11 cellular contexts compared by ENCODE assay signal in genomic region chr11:118939948-118940598, GRCh38. TPM values are rescaled to one million over a fixed set of nuclear protein-coding genes. Genes with fewer than 3 reads are reported as not detected.
DNase-seq lines count a peak whose midpoint lies in the region; ATAC-seq, FAIRE-seq and TF ChIP-seq lines count a peak whose summit lies in the region.
"Had no signal": no experiment of that assay in that cellular context is flagged by ENCODE, and none has a peak within 500 bp of the region (broad histone marks: within the 10 kb centered on the region; RNA-seq: fewer than 3 reads in every experiment).

No MANE protein-coding gene starts in this region.

- POLR2A ChIA-PET in Panc1 (lab: Charles Lee), result interaction anchor here (0.6 kb wide), 1 partner anchor 45 kb away, joined by 7 read pairs; no protein-coding TSS in a partner anchor

- no peak for FAIRE-seq in astrocyte (lab: Jason Lieb, UNC)
- FAIRE-seq: GM18507 had no signal

- H3K27ac Mint-ChIP-seq in astrocyte (ENCODE audit: unreplicated experiment), result no peak overlapping the region
- H3K27ac Mint-ChIP-seq in neural crest cell (ENCODE audit: unreplicated experiment), result peak overlapping the region; percentile 57
- peak overlapping the region in 1 of 7 donors; percentile 9 for H3K27ac Mint-ChIP-seq in CD14-positive monocyte

- peak overlapping the region; percentile 26 for H2AFZ ChIP-seq in astrocyte (ENCODE audit: low read depth, low read length)

- H3K4me3 Mint-ChIP-seq in astrocyte (ENCODE audit: unreplicated experiment), result no peak overlapping the region
- H3K4me3 Mint-ChIP-seq in neural crest cell, result no peak overlapping the region
- peak overlapping the region in 1 of 2 donors; percentile 69 for H3K4me3 Mint-ChIP-seq in CD14-positive monocyte

- H3K9me3 Mint-ChIP-seq in astrocyte (ENCODE audit: unreplicated experiment) (no peaks in the 10 kb centered on the region), neural crest cell (no peaks in the 10 kb centered on the region), CD14-positive monocyte (peaks cover 0 to 2% (median 0%) of the 10 kb centered on the region in 7 donors)

- TF ChIP-seq CTCF in Panc1 (IDR thresholded peaks at IDR 0.05) (no peak), astrocyte (IDR thresholded peaks at IDR 0.05; ENCODE audit: insufficient read depth, low read depth, low read length) (no peak), neural crest cell (conservative IDR thresholded peaks at IDR 0.05) (no peak), CD14-positive monocyte (IDR thresholded peaks at IDR 0.05) (no peak), tibial artery (IDR thresholded peaks at IDR 0.05) (no peak)

- H3K36me3 ChIP-seq in ES-I3 (ENCODE audit: insufficient read depth, low read length) (no peaks in the 10 kb centered on the region), Panc1 (ENCODE audit: control insufficient read depth, insufficient read depth, low read length) (no peaks in the 10 kb centered on the region), astrocyte (ENCODE audit: insufficient read depth, low read length) (no peaks in the 10 kb centered on the region), tibial artery (no peaks in the 10 kb centered on the region)

- in situ Hi-C loops in Panc1 (cut with HindIII; ENCODE audit: low pct_unique_long_range_greater_than_20kb, low sequenced_read_pairs), result no loop called here

- peak overlapping the region; percentile 12; the same call in 1 of the 2 replicates for H3K9ac ChIP-seq in ES-I3 (ENCODE audit: low read depth, low read length)
- H3K9ac ChIP-seq in astrocyte (ENCODE audit: low read length), result no peak overlapping the region

- no peaks in the 10 kb centered on the region for H4K20me1 ChIP-seq in astrocyte (ENCODE audit: insufficient read depth, low read length)

- H3K4me2 ChIP-seq in astrocyte (ENCODE audit: low read length), result peak overlapping the region; percentile 16

- H3K79me2 ChIP-seq in astrocyte (ENCODE audit: insufficient read depth, low read length), result no peaks in the 10 kb centered on the region

- BruUV-seq in Panc1 (replicated peaks; lab: Mats Ljungman, UMichigan), result no TSS peak

- H3K27me3 ChIP-seq in Panc1 (ENCODE audit: control insufficient read depth, insufficient read depth, low read length), result no peaks in the 10 kb centered on the region
- no peaks in the 10 kb centered on the region for H3K27me3 ChIP-seq in astrocyte (ENCODE audit: insufficient read depth, low read length)
- H3K27me3 ChIP-seq in tibial artery, result peaks cover 0 to 7% of the 10 kb centered on the region in 2 donors

- CTCF ChIA-PET in Panc1 (lab: Charles Lee), result interaction anchor here (0.6 kb wide), 1 partner anchor 312 kb away, joined by 8 read pairs; no protein-coding TSS in a partner anchor

- no peaks in the 10 kb centered on the region for H3K36me3 Mint-ChIP-seq in astrocyte (ENCODE audit: low read depth, unreplicated experiment)
- H3K36me3 Mint-ChIP-seq in neural crest cell (ENCODE audit: low read depth), result no peaks in the 10 kb centered on the region
- no peaks in the 10 kb centered on the region for H3K36me3 Mint-ChIP-seq in CD14-positive monocyte

- DNase-seq in Panc1 (ENCODE audit: low read depth, low spot score), result no peak
- no peak for DNase-seq in astrocyte (ENCODE audit: low read depth)
- no peak for DNase-seq in neural crest cell (ENCODE audit: low read depth, low spot score)
- DNase-seq in CD14-positive monocyte (ENCODE audit: low spot score), result no peak
- no peak for DNase-seq in NCI-H2029 treated with DMSO at 0.1 percent for 48 hours (lab: John Stamatoyannopoulos, UW)
- no peak for DNase-seq in tibial artery
- DNase-seq: NCI-H187 had no signal

- no peak overlapping the region for H3K27ac ChIP-seq in Panc1 (ENCODE audit: low read length)
- no peak overlapping the region for H3K27ac ChIP-seq in astrocyte (ENCODE audit: low read depth, low read length)
- no peak overlapping the region for H3K27ac ChIP-seq in tibial artery

- H3K4me1 ChIP-seq in ES-I3 (ENCODE audit: insufficient read depth, low read length) (peaks cover 27% of the 10 kb centered on the region), Panc1 (ENCODE audit: control insufficient read depth, insufficient read depth, low read length) (peaks cover 3% of the 10 kb centered on the region; the same call in 1 of the 2 replicates), astrocyte (ENCODE audit: insufficient read depth, low read length) (peaks cover 22% of the 10 kb centered on the region), tibial artery (no peaks in the 10 kb centered on the region)

- intact Hi-C loops in Panc1 (cut with micrococcal nuclease; ENCODE audit: unreplicated experiment), result no loop called here
- intact Hi-C loops in CD14-positive monocyte (cut with micrococcal nuclease), result loop anchor here in 1 of 2 donors (10.0 kb wide), 1 partner anchor 255 kb away; no protein-coding TSS in a partner anchor
- intact Hi-C loops in tibial artery (cut with DNase I; ENCODE audit: low total_unique reads), result loop anchor here (5.0 kb wide), 1 partner anchor 253 kb away; no protein-coding TSS in a partner anchor

- H3K27me3 Mint-ChIP-seq in astrocyte (ENCODE audit: low read depth, unreplicated experiment) (peaks cover 16% of the 10 kb centered on the region), neural crest cell (ENCODE audit: low read depth) (no peaks in the 10 kb centered on the region), CD14-positive monocyte (ENCODE audit: low read depth in 3 of 3) (peaks cover 4 to 19% (median 9%) of the 10 kb centered on the region in 3 donors)

- ATAC-seq in Panc1, result peak; percentile 59
- no peak for ATAC-seq in HG02973 (IDR thresholded peaks at IDR 0.05; ENCODE audit: unreplicated experiment)

- H3K9me3 ChIP-seq in ES-I3 (ENCODE audit: control insufficient read depth, insufficient read depth, low read length) (no peaks in the 10 kb centered on the region), Panc1 (ENCODE audit: control insufficient read depth, insufficient read depth, low read depth, low read length) (no peaks in the 10 kb centered on the region), astrocyte (ENCODE audit: insufficient read depth, low read depth, low read length) (no peaks in the 10 kb centered on the region), tibial artery (no peaks in the 10 kb centered on the region)

- no peak overlapping the region for H3K4me3 ChIP-seq in Panc1 (ENCODE audit: low read depth in 2 of 2, low read length in 2 of 2)
- H3K4me3 ChIP-seq in astrocyte (ENCODE audit: insufficient read depth, low read depth, low read length), result no peak overlapping the region
- no peak overlapping the region for H3K4me3 ChIP-seq in tibial artery

- H3K4me1 Mint-ChIP-seq in astrocyte (ENCODE audit: low read depth, unreplicated experiment) (peaks cover 16% of the 10 kb centered on the region), neural crest cell (peaks cover 21% of the 10 kb centered on the region), CD14-positive monocyte (peaks cover 17% of the 10 kb centered on the region)

RNA-seq across cellular contexts. Expression of gene BCL9L, which starts 14.3 kb away (rescaled TPM):
- total RNA-seq in Panc1 (2021; ENCODE audit: unreplicated experiment) (234 TPM), astrocyte (128 and 138 TPM in 2 replicates), neural crest cell (19.2 and 21.2 TPM in 2 replicates)
- 207 TPM for polyA plus RNA-seq in Panc1 (2012; ENCODE audit: insufficient read length)
- 1 to 10 TPM in 1 of 2 donors, under 1 TPM in 1; 0.11 to 1.8 TPM for polyA plus RNA-seq in CD14-positive monocyte

RNA-seq across cellular contexts. Expression of gene UPK2, which starts 16.0 kb away (rescaled TPM):
- total RNA-seq in Panc1 (2021; ENCODE audit: unreplicated experiment), result 0.92 TPM
- polyA plus RNA-seq in Panc1 (2012; ENCODE audit: insufficient read length), result 4.6 TPM
- 0.43 TPM in 1 of 2 replicates, not detected in the other for total RNA-seq in astrocyte
- total RNA-seq in neural crest cell, result not detected in 2 replicates
- not detected for polyA plus RNA-seq in CD14-positive monocyte

RNA-seq across cellular contexts. Expression of gene FOXR1, which starts 31.5 kb away (rescaled TPM):
- total RNA-seq in Panc1 (2021; ENCODE audit: unreplicated experiment) (not detected), astrocyte (not detected in 2 replicates), neural crest cell (not detected in 2 replicates)
- polyA plus RNA-seq in Panc1 (2012; ENCODE audit: insufficient read length), result not detected
- not detected for polyA plus RNA-seq in CD14-positive monocyte
- polyA plus RNA-seq: thymus had no signal

RNA-seq across cellular contexts. Expression of gene CXCR5, which starts 56.4 kb away (rescaled TPM):
- not detected for total RNA-seq in Panc1 (2021; ENCODE audit: unreplicated experiment)
- not detected for polyA plus RNA-seq in Panc1 (2012; ENCODE audit: insufficient read length)
- total RNA-seq in astrocyte, result 0.07 and 0.12 TPM in 2 replicates
- not detected in 2 replicates for total RNA-seq in neural crest cell
- under 1 TPM; 0.08 to 0.09 TPM for polyA plus RNA-seq in CD14-positive monocyte

RNA-seq across cellular contexts. Expression of gene CENATAC, which starts 57.9 kb away (rescaled TPM):
- total RNA-seq in Panc1 (2021; ENCODE audit: unreplicated experiment) (45.4 TPM), astrocyte (15.6 and 25.4 TPM in 2 replicates), neural crest cell (32.5 and 35.1 TPM in 2 replicates)
- polyA plus RNA-seq in Panc1 (2012; ENCODE audit: insufficient read length), result 12.1 TPM
- polyA plus RNA-seq in CD14-positive monocyte, result 1 to 10 TPM; 2.7 to 4.1 TPM
